ENCODE assay signal across 22 cellular contexts in genomic region chr11:134485316-134485715, GRCh38.
"Had no signal": no experiment of that assay in that cellular context is flagged by ENCODE, and none has a peak within 500 bp of the region (broad histone marks: within the 10 kb centered on the region; RNA-seq: fewer than 3 reads in every experiment).

No MANE protein-coding gene starts in this region.

- H3K9me3 ChIP-seq: colonic mucosa, left lung, prostate gland, right atrium auricular region, suprapubic skin, transverse colon had no signal

- H3K4me3 ChIP-seq: colonic mucosa, left lung, neural progenitor cell, prostate gland, right atrium auricular region, smooth muscle cell, suprapubic skin, transverse colon had no signal

- H3K36me3 ChIP-seq: colonic mucosa, left lung, neural progenitor cell, prostate gland, right atrium auricular region, suprapubic skin, transverse colon had no signal

- H3K36me3 Mint-ChIP-seq: naive thymus-derived CD4-positive, alpha-beta T cell; neural progenitor cell had no signal

- ATAC-seq: left lung; naive thymus-derived CD4-positive, alpha-beta T cell; sciatic nerve had no signal

- H3K4me1 ChIP-seq: colonic mucosa, left lung, neural progenitor cell, prostate gland, right atrium auricular region, suprapubic skin, transverse colon had no signal

- H3K9me3 Mint-ChIP-seq: nephron; neural progenitor cell; stimulated activated naive CD8-positive, alpha-beta T cell treated with anti-CD3 and anti-CD28 coated beads, Interleukin-15, amount 100 ng/mL, for 72 hours had no signal

- H3K4me1 Mint-ChIP-seq: nephron; neural progenitor cell; stimulated activated naive CD8-positive, alpha-beta T cell treated with anti-CD3 and anti-CD28 coated beads, Interleukin-15, amount 100 ng/mL, for 72 hours had no signal

- H3K27ac ChIP-seq: colonic mucosa, left lung, neural progenitor cell, prostate gland, right atrium auricular region, suprapubic skin, transverse colon had no signal

- H3K27me3 ChIP-seq: colonic mucosa, neural progenitor cell, right atrium auricular region, transverse colon had no signal

- H3K4me3 Mint-ChIP-seq: naive thymus-derived CD4-positive, alpha-beta T cell; nephron; neural progenitor cell; stimulated activated naive CD8-positive, alpha-beta T cell treated with anti-CD3 and anti-CD28 coated beads, Interleukin-15, amount 100 ng/mL, for 72 hours had no signal

- H3K27ac Mint-ChIP-seq: naive thymus-derived CD4-positive, alpha-beta T cell; nephron; stimulated activated naive CD8-positive, alpha-beta T cell treated with anti-CD3 and anti-CD28 coated beads, Interleukin-15, amount 100 ng/mL, for 72 hours had no signal

- DNase-seq: colonic mucosa; dermis blood vessel endothelial cell; effector memory CD4-positive, alpha-beta T cell; kidney; left lung; mesenchymal stem cell; midbrain; stimulated activated CD4-positive, alpha-beta T cell treated with anti-CD3 and anti-CD28 coated beads, Interleukin-12 subunit alpha, Interleukin-12 subunit beta, amount 100 ng/mL, for 4 hours; stimulated activated CD4-positive, alpha-beta T cell treated with anti-CD3 and anti-CD28 coated beads, Interleukin-1b, Interleukin-23, amount 100 ng/mL, for 48 hours; stimulated activated CD4-positive, alpha-beta T cell treated with anti-CD3 and anti-CD28 coated beads, Interleukin-4, amount 100 ng/mL, for 1 hour; stimulated activated CD8-positive, alpha-beta memory T cell treated with anti-CD3 and anti-CD28 coated beads, Interleukin-4, amount 100 ng/mL, for 48 hours; stimulated activated naive CD4-positive, alpha-beta T cell; stimulated activated naive CD8-positive, alpha-beta T cell treated with anti-CD3 and anti-CD28 coated beads, Interleukin-15, amount 100 ng/mL, for 72 hours; transverse colon had no signal
